1 cellular context compared by ENCODE assay signal in the genomic region with DNA sequence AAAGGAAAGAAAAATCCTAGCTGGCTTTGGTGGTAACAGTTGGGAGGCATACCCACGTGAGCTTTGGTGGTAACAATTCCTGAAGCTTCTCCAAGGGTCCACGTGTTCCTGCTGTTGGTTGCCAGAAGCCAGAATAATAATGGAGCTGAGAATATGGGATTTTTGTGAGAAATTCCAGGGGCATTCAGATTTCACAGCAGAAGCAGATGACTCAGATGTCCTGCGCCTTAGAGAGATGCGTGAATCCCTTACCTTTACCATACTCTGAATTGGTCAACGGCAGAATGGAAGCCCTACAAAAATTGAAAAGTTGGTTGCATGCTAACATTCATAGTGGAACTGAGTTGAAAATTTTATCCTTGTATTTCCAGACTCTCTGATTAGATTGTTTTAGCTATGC.
A peak's percentile ranks its signal among the peaks of the same experiment; 100 is the strongest.
TF ChIP-seq lines count a peak whose summit lies in the region.

No MANE protein-coding gene starts in this region.

TF ChIP-seq in endothelial cell of umbilical vein, 7 proteins besides CTCF, POLR2A, EP300 and RAD21:
- TF ChIP-seq, protein P1, sequence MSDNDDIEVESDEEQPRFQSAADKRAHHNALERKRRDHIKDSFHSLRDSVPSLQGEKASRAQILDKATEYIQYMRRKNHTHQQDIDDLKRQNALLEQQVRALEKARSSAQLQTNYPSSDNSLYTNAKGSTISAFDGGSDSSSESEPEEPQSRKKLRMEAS (IDR thresholded peaks at IDR 0.05; ENCODE audit: insufficient read depth, insufficient read length): peak; percentile 8
- no peak for TF ChIP-seq GATA2 (IDR thresholded peaks at IDR 0.05; ENCODE audit: insufficient read depth, insufficient read length, low read depth, low read length)
